ENCODE assay signal across 13 cellular contexts in genomic region chr16:78183886-78184553, GRCh38.
DNase-seq lines count a peak whose midpoint lies in the region; ATAC-seq and TF ChIP-seq lines count a peak whose summit lies in the region.
"Had no signal": no experiment of that assay in that cellular context is flagged by ENCODE, and none has a peak within 500 bp of the region (broad histone marks: within the 10 kb centered on the region; RNA-seq: fewer than 3 reads in every experiment).

No MANE protein-coding gene starts in this region.

- H3K27me3 Mint-ChIP-seq in osteocyte (ENCODE audit: unreplicated experiment): peaks cover 3% of the 10 kb centered on the region
- no peaks in the 10 kb centered on the region for H3K27me3 Mint-ChIP-seq in naive thymus-derived CD8-positive, alpha-beta T cell
- H3K27me3 Mint-ChIP-seq: CD8-positive, alpha-beta memory T cell had no signal

- TF ChIP-seq CTCF in osteocyte (IDR thresholded peaks at IDR 0.05): no peak

- H3K4me3 Mint-ChIP-seq in osteocyte (ENCODE audit: unreplicated experiment): no peak overlapping the region
- H3K4me3 Mint-ChIP-seq in naive thymus-derived CD8-positive, alpha-beta T cell: no peak overlapping the region
- H3K4me3 Mint-ChIP-seq: CD8-positive, alpha-beta memory T cell had no signal

- DNase-seq in DMS79 treated with DMSO at 0.1 percent for 48 hours (lab: John Stamatoyannopoulos, UW): peak; percentile 80
- DNase-seq in NCI-H2227 treated with DMSO at 0.1 percent for 48 hours (lab: John Stamatoyannopoulos, UW): peak; percentile 7
- no peak for DNase-seq in osteocyte (ENCODE audit: extremely low spot score, unreplicated experiment)
- DNase-seq in stimulated activated CD4-positive, alpha-beta T cell treated with anti-CD3 and anti-CD28 coated beads, Interleukin-4, amount 100 ng/mL, for 1 hour: no peak
- no peak for DNase-seq in naive thymus-derived CD8-positive, alpha-beta T cell
- DNase-seq in NCI-H446 treated with DMSO at 0.1 percent for 48 hours (lab: John Stamatoyannopoulos, UW): no peak
- DNase-seq: activated naive CD4-positive, alpha-beta T cell treated with Interleukin-2 at 50 U/mL for 16 hours; CD8-positive, alpha-beta memory T cell; RPMI8226; upper lobe of left lung had no signal

- no peaks in the 10 kb centered on the region for H3K36me3 Mint-ChIP-seq in osteocyte (ENCODE audit: unreplicated experiment)
- peaks cover 15 to 27% (median 27%) of the 10 kb centered on the region in 3 donors for H3K36me3 Mint-ChIP-seq in naive thymus-derived CD8-positive, alpha-beta T cell

- no peaks in the 10 kb centered on the region for H3K9me3 Mint-ChIP-seq in osteocyte (ENCODE audit: unreplicated experiment)
- H3K9me3 Mint-ChIP-seq in naive thymus-derived CD8-positive, alpha-beta T cell: peaks cover 0 to 38% (median 8%) of the 10 kb centered on the region in 9 donors

- H3K27ac ChIP-seq in cingulate gyrus (ENCODE audit: low read depth, low read length): peak overlapping the region; percentile 52
- H3K27ac ChIP-seq: ovary, upper lobe of left lung had no signal

- peak overlapping the region; percentile 89 for H3K27ac Mint-ChIP-seq in osteocyte (ENCODE audit: unreplicated experiment)
- no peak overlapping the region for H3K27ac Mint-ChIP-seq in naive thymus-derived CD8-positive, alpha-beta T cell

- POLR2A ChIA-PET in naive thymus-derived CD8-positive, alpha-beta T cell (lab: Charles Lee): no interaction called here

- ATAC-seq in GM18907 (IDR thresholded peaks at IDR 0.05; ENCODE audit: unreplicated experiment): no peak
- ATAC-seq in naive thymus-derived CD8-positive, alpha-beta T cell: no peak

- peaks cover 21% of the 10 kb centered on the region for H3K4me1 Mint-ChIP-seq in osteocyte (ENCODE audit: unreplicated experiment)
- no peaks in the 10 kb centered on the region for H3K4me1 Mint-ChIP-seq in naive thymus-derived CD8-positive, alpha-beta T cell
- H3K4me1 Mint-ChIP-seq: CD8-positive, alpha-beta memory T cell had no signal

Comparison
In these comparisons a context has a peak if more than half of its experiments do, and no peak if none do; other contexts are left out.
1. DNase-seq: peak in DMS79 treated with DMSO at 0.1 percent for 48 hours (single experiment) and NCI-H2227 treated with DMSO at 0.1 percent for 48 hours (single experiment); none in osteocyte (single experiment), stimulated activated CD4-positive, alpha-beta T cell treated with anti-CD3 and anti-CD28 coated beads, Interleukin-4, amount 100 ng/mL, for 1 hour (single experiment), naive thymus-derived CD8-positive, alpha-beta T cell (0 of 10) and NCI-H446 treated with DMSO at 0.1 percent for 48 hours (single experiment).